ENCODE assay signal across 21 cellular contexts in the genomic region with DNA sequence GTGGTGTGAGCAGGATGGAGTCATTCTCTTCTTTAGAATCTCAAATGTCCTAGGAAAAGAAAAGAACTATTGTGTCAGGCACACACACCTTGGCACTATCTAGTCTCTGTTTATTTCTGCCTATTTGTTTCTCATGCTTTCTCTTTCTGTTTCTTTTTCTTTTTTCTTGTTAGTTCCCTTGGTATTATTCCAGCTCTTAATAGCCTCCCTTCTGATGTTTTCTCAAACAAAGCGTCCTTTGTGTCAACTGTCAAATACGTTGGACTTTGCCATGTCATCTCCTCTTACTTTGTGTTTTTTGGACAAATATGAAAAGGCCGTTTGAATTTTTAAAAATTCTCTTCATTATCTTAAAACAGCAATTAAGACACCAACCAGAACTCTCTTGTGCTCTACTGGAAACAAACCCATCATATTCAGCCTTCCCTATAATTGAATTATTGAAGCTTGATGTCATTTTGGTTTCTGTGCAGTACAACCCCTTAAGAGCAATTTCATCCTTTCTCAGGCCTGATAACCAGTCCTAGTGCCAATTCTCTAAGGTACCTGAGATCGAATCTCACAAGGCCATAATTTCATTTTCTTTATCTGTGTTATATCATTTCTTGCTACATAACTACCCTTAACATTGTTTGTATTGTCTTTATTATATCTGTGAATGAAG.
DNase-seq lines count a peak whose midpoint lies in the region; ATAC-seq, FAIRE-seq and TF ChIP-seq lines count a peak whose summit lies in the region.
"Had no signal": no experiment of that assay in that cellular context is flagged by ENCODE, and none has a peak within 500 bp of the region (broad histone marks: within the 10 kb centered on the region; RNA-seq: fewer than 3 reads in every experiment).

No MANE protein-coding gene starts in this region.

- peak; percentile 87 for FAIRE-seq in HepG2 (lab: Jason Lieb, UNC)
- FAIRE-seq: G401.6, GM12892 had no signal

- WGBS in SK-N-SH (ENCODE audit: low lambda C conversion rate), result 49% methylated on average over 4 of the region's 4 CpGs
- 9% methylated on average over 4 of the region's 4 CpGs for WGBS in HepG2 (ENCODE audit: low lambda C conversion rate)

- H3K79me2 ChIP-seq in SK-N-SH (ENCODE audit: insufficient read depth), result no peaks in the 10 kb centered on the region
- no peaks in the 10 kb centered on the region for H3K79me2 ChIP-seq in HepG2 (ENCODE audit: insufficient read depth, low read length)

- no peak overlapping the region for H2AFZ ChIP-seq in SK-N-SH (ENCODE audit: low read depth)
- H2AFZ ChIP-seq in HepG2 (ENCODE audit: low read length), result no peak overlapping the region
- H2AFZ ChIP-seq: GM23248, PC-9 had no signal

- H3K4me2 ChIP-seq in SK-N-SH, result no peak overlapping the region
- peak overlapping the region; percentile 36 for H3K4me2 ChIP-seq in HepG2 (ENCODE audit: low read depth, low read length)
- H3K4me2 ChIP-seq: PC-9 had no signal

- H3K36me3 ChIP-seq in SK-N-SH (replicated peaks in 1 of 2; ENCODE audit: control insufficient read depth in 1 of 2, insufficient read depth in 2 of 2, low read length in 1 of 2) (no peaks in the 10 kb centered on the region), HepG2 (replicated peaks in 1 of 2; ENCODE audit: control insufficient read depth in 1 of 2, insufficient read depth in 2 of 2, low read length in 2 of 2) (no peaks in the 10 kb centered on the region)
- H3K36me3 ChIP-seq: HAP-1 had no signal

- TF ChIP-seq RAD21 in SK-N-SH (IDR thresholded peaks at IDR 0.05; ENCODE audit: low read length) (no peak), HepG2 (CRISPR knock-in tag; IDR thresholded peaks at IDR 0.05) (no peak)

- H4K20me1 ChIP-seq in SK-N-SH (ENCODE audit: insufficient read depth) (no peaks in the 10 kb centered on the region), HepG2 (ENCODE audit: insufficient read depth, low read length) (no peaks in the 10 kb centered on the region)

- no peak for DNase-seq in SK-N-SH
- peak; percentile 8 for DNase-seq in SW480 (ENCODE audit: low spot score)
- peak; percentile 89 for DNase-seq in HepG2 (ENCODE audit: low spot score)
- DNase-seq in retina, result peak; percentile 68
- DNase-seq in stimulated activated CD4-positive, alpha-beta T cell treated with anti-CD3 and anti-CD28 coated beads, Interleukin-2, amount 100 ng/mL, for 24 hours, result no peak
- DNase-seq in NCI-H82 treated with DMSO at 0.1 percent for 48 hours (lab: John Stamatoyannopoulos, UW; ENCODE audit: unreplicated experiment), result no peak
- DNase-seq in DMS79 treated with DMSO at 0.1 percent for 48 hours (lab: John Stamatoyannopoulos, UW), result no peak
- DNase-seq: GM23248, KBM-7, NCI-H1105, NCI-H146, NCI-H2029 treated with DMSO at 0.1 percent for 48 hours, NCI-H69, PC-9, SHP77 treated with DMSO at 0.1 percent for 48 hours had no signal

- H3K27ac ChIP-seq in SK-N-SH (ENCODE audit: low read depth in 2 of 2, low read length in 1 of 2), result no peak overlapping the region
- H3K27ac ChIP-seq in HepG2 (ENCODE audit: extremely low read length, insufficient read depth, low read length), result peak overlapping the region; percentile 63
- H3K27ac ChIP-seq: C4-2B, GM23248, PC-9, RWPE1 had no signal

- TF ChIP-seq POLR2A in HepG2 (IDR thresholded peaks at IDR 0.05; ENCODE audit: insufficient read depth in 1 of 2, low read depth in 2 of 2, low read length in 2 of 2), result no peak

- in situ Hi-C loops in HepG2 (cut with HindIII; ENCODE audit: extremely low pct_ligation_motif_present, low pct_unique_long_range_greater_than_20kb), result no loop called here

- H3K9ac ChIP-seq in SK-N-SH (no peak overlapping the region), HepG2 (ENCODE audit: insufficient read depth, low read depth, low read length) (peak overlapping the region; percentile 1; the same call in 1 of the 2 replicates)
- H3K9ac ChIP-seq: GM23248 had no signal

- H3K9me3 ChIP-seq in SK-N-SH (no peaks in the 10 kb centered on the region), HepG2 (ENCODE audit: low read length) (no peaks in the 10 kb centered on the region)
- H3K9me3 ChIP-seq: HAP-1 had no signal

- ATAC-seq in SK-N-SH treated with all-trans-retinoic acid at 6 μM for 48 hours (no peak), HepG2 (peak; percentile 84)

- H3F3A ChIP-seq in SK-N-SH (replicated peaks; ENCODE audit: insufficient read depth), result no peaks in the 10 kb centered on the region

- H3K4me3 ChIP-seq in SK-N-SH (ENCODE audit: low read depth in 2 of 2, low read length in 1 of 2), result no peak overlapping the region
- peak overlapping the region in 1 of 3 experiments; percentile 2; a peak in 1 of 6 replicates for H3K4me3 ChIP-seq in HepG2 (replicated peaks in 1 of 3; ENCODE audit: insufficient read depth in 1 of 3, low read depth in 2 of 3, low read length in 3 of 3)
- H3K4me3 ChIP-seq: GM23248, HAP-1, PC-9 had no signal

- H3K27me3 ChIP-seq in SK-N-SH (ENCODE audit: insufficient read depth), result no peaks in the 10 kb centered on the region
- H3K27me3 ChIP-seq in HepG2 (ENCODE audit: control insufficient read depth in 1 of 2, insufficient read depth in 2 of 2, low read length in 2 of 2), result no peaks in the 10 kb centered on the region

- no peaks in the 10 kb centered on the region for H3K9me2 ChIP-seq in SK-N-SH

- peaks cover 0 to 3% of the 10 kb centered on the region in 2 experiments; a peak in 1 of 4 replicates for H3K4me1 ChIP-seq in SK-N-SH (ENCODE audit: control insufficient read depth in 1 of 2, insufficient read depth in 2 of 2, low read depth in 1 of 2, low read length in 1 of 2)
- peaks cover 36% of the 10 kb centered on the region for H3K4me1 ChIP-seq in HepG2 (ENCODE audit: insufficient read depth, low read length)

- TF ChIP-seq CTCF in SK-N-SH (IDR thresholded peaks at IDR 0.05) (no peak), HepG2 (CRISPR knock-in tag; IDR thresholded peaks at IDR 0.05) (no peak)

- CTCF ChIA-PET in SK-N-SH (lab: Yijun Ruan, JAX) (interaction anchor here (1.2 to 1.3 kb wide), 2 partner anchors 9 to 10 kb away, joined by 3 read pairs; no protein-coding TSS in a partner anchor), HepG2 (lab: Yijun Ruan, JAX; ENCODE audit: low intra/inter-chr PET ratio, low total read pairs) (no interaction called here)

- intact Hi-C loops in HepG2 (cut with micrococcal nuclease; ENCODE audit: unreplicated experiment), result loop anchor here (10.0 kb wide), 1 partner anchor 103 kb away; no protein-coding TSS in a partner anchor

- POLR2A ChIA-PET in SK-N-SH (lab: Yijun Ruan, JAX) (no interaction called here), HepG2 (lab: Yijun Ruan, JAX) (interaction anchor here (0.6 kb wide), 1 partner anchor 28 kb away, joined by 3 read pairs; no protein-coding TSS in a partner anchor)

- no TSS peak for BruUV-seq in HepG2 (replicated peaks; lab: Mats Ljungman, UMichigan)

- TF ChIP-seq EP300 in SK-N-SH (IDR thresholded peaks at IDR 0.05; ENCODE audit: borderline replicate concordance in 1 of 2, low read depth in 1 of 2, low read length in 1 of 2), result no peak
- peak in 1 of 2 experiments; percentile 73; a peak in 2 of 4 replicates for TF ChIP-seq EP300 in HepG2 (IDR thresholded peaks at IDR 0.05; ENCODE audit: low read depth in 2 of 2, low read length in 2 of 2)
- TF ChIP-seq EP300 in HepG2 (CRISPR knock-in tag; IDR thresholded peaks at IDR 0.05; ENCODE audit: borderline replicate concordance), result no peak

TF ChIP-seq in SK-N-SH treated with all-trans-retinoic acid at 6 μM for 48 hours, 23 proteins besides CTCF, POLR2A, EP300 and RAD21:
- TF ChIP-seq ISL1 (CRISPR knock-in tag; IDR thresholded peaks at IDR 0.05), result peak; percentile 64
- TF ChIP-seq ZNF565 (CRISPR knock-in tag; conservative IDR thresholded peaks at IDR 0.05; ENCODE audit: low read depth), result no peak

TF ChIP-seq in SK-N-SH, 30 proteins besides CTCF, POLR2A, EP300 and RAD21 (continues in another document):
- TF ChIP-seq SMC3 (IDR thresholded peaks at IDR 0.05; ENCODE audit: low read depth, low read length), result no peak
- no peak for TF ChIP-seq TAF1 (IDR thresholded peaks at IDR 0.05; ENCODE audit: borderline replicate concordance, low read depth, low read length)
- TF ChIP-seq GABPA (IDR thresholded peaks at IDR 0.05; ENCODE audit: low read depth), result no peak
- TF ChIP-seq RXRA (IDR thresholded peaks at IDR 0.05; ENCODE audit: borderline replicate concordance, low read depth), result no peak
- no peak for TF ChIP-seq RFX5 (IDR thresholded peaks at IDR 0.05; ENCODE audit: low read length)

TF ChIP-seq in HepG2, 621 proteins besides CTCF, POLR2A, EP300 and RAD21 (continues in another document):
- TF ChIP-seq ZFYVE20 (CRISPR knock-in tag; IDR thresholded peaks at IDR 0.05; ENCODE audit: borderline replicate concordance, low read depth) (no peak), ZNF550 (CRISPR knock-in tag; IDR thresholded peaks at IDR 0.05; ENCODE audit: borderline replicate concordance) (no peak), FOXO1 (CRISPR knock-in tag; IDR thresholded peaks at IDR 0.05) (no peak), ZNF20 (CRISPR knock-in tag; IDR thresholded peaks at IDR 0.05) (no peak), DPF2 (CRISPR knock-in tag; IDR thresholded peaks at IDR 0.05; ENCODE audit: borderline replicate concordance, low read depth) (no peak), GATAD2A (CRISPR knock-in tag; IDR thresholded peaks at IDR 0.05) (peak; percentile 81), RAD51 (IDR thresholded peaks at IDR 0.05; ENCODE audit: borderline replicate concordance) (no peak), KLF15 (CRISPR knock-in tag; IDR thresholded peaks at IDR 0.05; ENCODE audit: borderline replicate concordance) (no peak)
- TF ChIP-seq, protein P1, sequence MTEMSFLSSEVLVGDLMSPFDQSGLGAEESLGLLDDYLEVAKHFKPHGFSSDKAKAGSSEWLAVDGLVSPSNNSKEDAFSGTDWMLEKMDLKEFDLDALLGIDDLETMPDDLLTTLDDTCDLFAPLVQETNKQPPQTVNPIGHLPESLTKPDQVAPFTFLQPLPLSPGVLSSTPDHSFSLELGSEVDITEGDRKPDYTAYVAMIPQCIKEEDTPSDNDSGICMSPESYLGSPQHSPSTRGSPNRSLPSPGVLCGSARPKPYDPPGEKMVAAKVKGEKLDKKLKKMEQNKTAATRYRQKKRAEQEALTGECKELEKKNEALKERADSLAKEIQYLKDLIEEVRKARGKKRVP (CRISPR knock-in tag; IDR thresholded peaks at IDR 0.05), result no peak
- TF ChIP-seq, protein P2, sequence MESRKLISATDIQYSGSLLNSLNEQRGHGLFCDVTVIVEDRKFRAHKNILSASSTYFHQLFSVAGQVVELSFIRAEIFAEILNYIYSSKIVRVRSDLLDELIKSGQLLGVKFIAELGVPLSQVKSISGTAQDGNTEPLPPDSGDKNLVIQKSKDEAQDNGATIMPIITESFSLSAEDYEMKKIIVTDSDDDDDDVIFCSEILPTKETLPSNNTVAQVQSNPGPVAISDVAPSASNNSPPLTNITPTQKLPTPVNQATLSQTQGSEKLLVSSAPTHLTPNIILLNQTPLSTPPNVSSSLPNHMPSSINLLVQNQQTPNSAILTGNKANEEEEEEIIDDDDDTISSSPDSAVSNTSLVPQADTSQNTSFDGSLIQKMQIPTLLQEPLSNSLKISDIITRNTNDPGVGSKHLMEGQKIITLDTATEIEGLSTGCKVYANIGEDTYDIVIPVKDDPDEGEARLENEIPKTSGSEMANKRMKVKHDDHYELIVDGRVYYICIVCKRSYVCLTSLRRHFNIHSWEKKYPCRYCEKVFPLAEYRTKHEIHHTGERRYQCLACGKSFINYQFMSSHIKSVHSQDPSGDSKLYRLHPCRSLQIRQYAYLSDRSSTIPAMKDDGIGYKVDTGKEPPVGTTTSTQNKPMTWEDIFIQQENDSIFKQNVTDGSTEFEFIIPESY (CRISPR knock-in tag; IDR thresholded peaks at IDR 0.05), result no peak

Comparison
In these comparisons a context has a peak if more than half of its experiments do, and no peak if none do; other contexts are left out.
1. DNase-seq: peak in SW480 (single experiment), HepG2 (single experiment) and retina (single experiment); none in SK-N-SH (single experiment), stimulated activated CD4-positive, alpha-beta T cell treated with anti-CD3 and anti-CD28 coated beads, Interleukin-2, amount 100 ng/mL, for 24 hours (0 of 2), NCI-H82 treated with DMSO at 0.1 percent for 48 hours (single experiment) and DMS79 treated with DMSO at 0.1 percent for 48 hours (single experiment).